In genomic region chr4:186494496-186494895, GRCh38 we compare ENCODE assay signal across 23 cellular contexts.
"Had no signal": no experiment of that assay in that cellular context is flagged by ENCODE, and none has a peak within 500 bp of the region (broad histone marks: within the 10 kb centered on the region; RNA-seq: fewer than 3 reads in every experiment).

No MANE protein-coding gene starts in this region.

- H3K27ac ChIP-seq: colonic mucosa, coronary artery, dorsolateral prefrontal cortex, epithelial cell of prostate, esophagus muscularis mucosa, esophagus squamous epithelium, foreskin keratinocyte, gastrocnemius medialis, gastroesophageal sphincter, heart left ventricle, heart right ventricle had no signal

- H3K4me3 ChIP-seq: colonic mucosa, coronary artery, dorsolateral prefrontal cortex, esophagus muscularis mucosa, esophagus squamous epithelium, gastrocnemius medialis, gastroesophageal sphincter, heart left ventricle, heart right ventricle had no signal

- DNase-seq: colonic mucosa; cortex of kidney; dermis blood vessel endothelial cell; dorsolateral prefrontal cortex; effector CD4-positive, alpha-beta T cell; effector CD8-positive, alpha-beta T cell; effector memory CD4-positive, alpha-beta T cell; effector memory CD8-positive, alpha-beta T cell; endodermal cell; erythroblast; esophagus squamous epithelium; foreskin fibroblast; foreskin keratinocyte; foreskin melanocyte; gastrocnemius medialis; glutamatergic neuron; head of caudate nucleus; heart left ventricle; heart right ventricle had no signal

- H3K36me3 ChIP-seq: colonic mucosa, esophagus muscularis mucosa, esophagus squamous epithelium, gastrocnemius medialis, gastroesophageal sphincter, heart left ventricle, heart right ventricle had no signal

- H3K9me3 ChIP-seq: colonic mucosa, gastrocnemius medialis had no signal

- H3K4me1 ChIP-seq: colonic mucosa, esophagus muscularis mucosa, esophagus squamous epithelium, foreskin keratinocyte, gastrocnemius medialis, gastroesophageal sphincter, heart left ventricle, heart right ventricle had no signal
